Comparison of ENCODE assay signal across 18 cellular contexts in genomic region chr17:4542726-4543191, GRCh38. TPM values are rescaled to one million over a fixed set of nuclear protein-coding genes. Genes with fewer than 3 reads are reported as not detected.
"Had no signal": no experiment of that assay in that cellular context is flagged by ENCODE, and none has a peak within 500 bp of the region (broad histone marks: within the 10 kb centered on the region; RNA-seq: fewer than 3 reads in every experiment).

No MANE protein-coding gene starts in this region.

- H3K4me3 ChIP-seq: transverse colon, vagina had no signal

- H3K79me2 ChIP-seq: parathyroid adenoma had no signal

- H3K4me1 ChIP-seq: parathyroid adenoma had no signal

- H3K9ac ChIP-seq: parathyroid adenoma had no signal

- H3K9me3 Mint-ChIP-seq: naive thymus-derived CD8-positive, alpha-beta T cell; stimulated activated naive B cell treated with anti-CD40 and anti-IgM and Interleukin-4, amounts not matched to agents 10 μg/mL and 1 μg/mL and 100 μg/mL, for 72 hours; T-cell had no signal

- H3K27ac ChIP-seq: neutrophil, parathyroid adenoma, transverse colon, vagina had no signal

- H3K27me3 Mint-ChIP-seq: naive thymus-derived CD8-positive, alpha-beta T cell; stimulated activated naive B cell treated with anti-CD40 and anti-IgM and Interleukin-4, amounts not matched to agents 10 μg/mL and 1 μg/mL and 100 μg/mL, for 72 hours; T-cell had no signal

- H3K9me3 ChIP-seq: neutrophil, transverse colon, vagina had no signal

- H3K27ac Mint-ChIP-seq: stimulated activated naive B cell treated with anti-CD40 and anti-IgM and Interleukin-4, amounts not matched to agents 10 μg/mL and 1 μg/mL and 100 μg/mL, for 72 hours had no signal

- H3K27me3 ChIP-seq: neutrophil, transverse colon, vagina had no signal

- FAIRE-seq: endometrium, kidney had no signal

- H3K4me1 Mint-ChIP-seq: T-cell had no signal

- DNase-seq: activated CD4-positive, alpha-beta T cell treated with anti-CD3 and anti-CD28 coated beads, Interleukin-2, amount 50 U/mL, for 1 hour; hippocampal formation; mesenchymal stem cell; naive thymus-derived CD8-positive, alpha-beta T cell; stimulated activated CD4-positive, alpha-beta T cell treated with anti-CD3 and anti-CD28 coated beads, Interleukin-2, amount 100 ng/mL, for 48 hours; stimulated activated naive B cell treated with anti-CD40 and anti-IgM and Interleukin-4, amounts not matched to agents 10 μg/mL and 1 μg/mL and 100 μg/mL, for 72 hours; T-cell; T1000; transverse colon had no signal

- ATAC-seq: activated CD4-positive, CD25-positive, alpha-beta regulatory T cell treated with anti-CD3 and anti-CD28 coated beads, Interleukin-2, amount 50 U/mL, for 24 hours; naive thymus-derived CD8-positive, alpha-beta T cell; stimulated activated naive B cell treated with anti-CD40 and anti-IgM and Interleukin-4, amounts not matched to agents 10 μg/mL and 1 μg/mL and 100 μg/mL, for 72 hours; T-cell had no signal

- H3K4me3 Mint-ChIP-seq: naive thymus-derived CD8-positive, alpha-beta T cell; stimulated activated naive B cell treated with anti-CD40 and anti-IgM and Interleukin-4, amounts not matched to agents 10 μg/mL and 1 μg/mL and 100 μg/mL, for 72 hours; T-cell had no signal

- H2AFZ ChIP-seq: parathyroid adenoma had no signal

RNA-seq across cellular contexts. Expression of gene GGT6, which starts 17.6 kb away (rescaled TPM):
- total RNA-seq: glomerular endothelial cell; naive thymus-derived CD8-positive, alpha-beta T cell; subcutaneous adipose tissue; T-cell had no signal
- polyA plus RNA-seq: naive thymus-derived CD8-positive, alpha-beta T cell had no signal

RNA-seq across cellular contexts. Expression of gene SMTNL2, which starts 41.6 kb away (rescaled TPM):
- total RNA-seq: glomerular endothelial cell; liver; naive thymus-derived CD8-positive, alpha-beta T cell; T-cell had no signal
- polyA plus RNA-seq: naive thymus-derived CD8-positive, alpha-beta T cell had no signal
